26 cellular contexts compared by ENCODE assay signal in the genomic region with DNA sequence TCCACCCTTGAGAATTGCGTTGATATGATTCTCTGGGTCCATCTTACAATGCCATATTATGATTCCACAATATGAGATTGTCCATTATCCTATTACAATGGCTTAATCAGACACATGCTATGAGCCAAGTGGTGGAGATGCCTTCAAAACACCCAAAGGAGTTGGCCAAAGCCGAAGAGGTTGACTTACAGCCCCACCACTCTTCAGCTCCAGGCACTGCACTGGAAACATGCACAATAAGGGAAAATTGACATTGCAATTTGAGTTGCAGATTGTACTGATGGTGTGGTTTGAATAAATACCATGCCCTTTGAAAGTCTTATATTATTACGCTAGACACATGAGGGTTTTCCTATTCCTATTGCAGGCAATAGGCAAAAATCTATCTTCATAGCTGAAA.
DNase-seq lines count a peak whose midpoint lies in the region; ATAC-seq and TF ChIP-seq lines count a peak whose summit lies in the region.
"Had no signal": no experiment of that assay in that cellular context is flagged by ENCODE, and none has a peak within 500 bp of the region (broad histone marks: within the 10 kb centered on the region; RNA-seq: fewer than 3 reads in every experiment).

No MANE protein-coding gene starts in this region.

- no peak overlapping the region for H3K9ac ChIP-seq in OCI-LY1 (ENCODE audit: low read length)
- H3K9ac ChIP-seq: BLaER1 had no signal

- no peaks in the 10 kb centered on the region for H3K9me2 ChIP-seq in OCI-LY1 (ENCODE audit: low read depth, low read length)

- H3K27ac ChIP-seq in OCI-LY1 (ENCODE audit: low read depth, low read length, poor library complexity, severe bottlenecking) = no peak overlapping the region
- H3K27ac ChIP-seq: BLaER1, hepatocyte, uterus had no signal

- H2AFZ ChIP-seq in OCI-LY1 (ENCODE audit: low read length) = no peak overlapping the region
- H2AFZ ChIP-seq: hepatocyte had no signal

- no peak overlapping the region for H3K4me2 ChIP-seq in OCI-LY1 (ENCODE audit: low read length)
- H3K4me2 ChIP-seq: BLaER1, hepatocyte had no signal

- no peaks in the 10 kb centered on the region for H3K79me2 ChIP-seq in OCI-LY1 (ENCODE audit: insufficient read depth, low read length)
- H3K79me2 ChIP-seq: hepatocyte had no signal

- no peak overlapping the region for H3K27ac Mint-ChIP-seq in chondrocyte (ENCODE audit: unreplicated experiment)
- H3K27ac Mint-ChIP-seq: activated naive CD4-positive, alpha-beta T cell treated with anti-CD3 and anti-CD28 coated beads, Interleukin-2, amount 10 ng/mL, durations not matched to agents 7 days and 5 days had no signal

- peaks cover 2% of the 10 kb centered on the region for H3K27me3 Mint-ChIP-seq in chondrocyte (ENCODE audit: low read depth)
- H3K27me3 Mint-ChIP-seq: activated naive CD4-positive, alpha-beta T cell treated with anti-CD3 and anti-CD28 coated beads, Interleukin-2, amount 10 ng/mL, durations not matched to agents 7 days and 5 days had no signal

- H3K27me3 ChIP-seq in OCI-LY1 (ENCODE audit: insufficient read depth, low read length) = no peaks in the 10 kb centered on the region
- H3K27me3 ChIP-seq: BLaER1, hepatocyte, uterus had no signal

- H3F3A ChIP-seq in OCI-LY1 (ENCODE audit: insufficient read depth, low read length) = no peaks in the 10 kb centered on the region

- no peak overlapping the region for H3K4me3 Mint-ChIP-seq in chondrocyte (ENCODE audit: unreplicated experiment)
- H3K4me3 Mint-ChIP-seq: activated naive CD4-positive, alpha-beta T cell treated with anti-CD3 and anti-CD28 coated beads, Interleukin-2, amount 10 ng/mL, durations not matched to agents 7 days and 5 days had no signal

- H3K9me3 Mint-ChIP-seq in chondrocyte (ENCODE audit: low read depth) = peaks cover 4% of the 10 kb centered on the region

- TF ChIP-seq CTCF in GM12873 (IDR thresholded peaks at IDR 0.05; ENCODE audit: insufficient read depth, low read depth, low read length, missing control alignments) = peak; percentile 25
- peak; percentile 6; the same call in 1 of the 2 replicates for TF ChIP-seq CTCF in OCI-LY1 (IDR thresholded peaks at IDR 0.05; ENCODE audit: low read length)
- peak; percentile 42 for TF ChIP-seq CTCF in chondrocyte (IDR thresholded peaks at IDR 0.05)

- H3K36me3 Mint-ChIP-seq in chondrocyte (ENCODE audit: low read depth) = no peaks in the 10 kb centered on the region
- H3K36me3 Mint-ChIP-seq: activated naive CD4-positive, alpha-beta T cell treated with anti-CD3 and anti-CD28 coated beads, Interleukin-2, amount 10 ng/mL, durations not matched to agents 7 days and 5 days had no signal

- no peak overlapping the region for H3K4me3 ChIP-seq in OCI-LY1 (ENCODE audit: low read depth, low read length, poor library complexity, severe bottlenecking)
- H3K4me3 ChIP-seq: BLaER1, hepatocyte, lung, uterus had no signal

- H3K36me3 ChIP-seq in OCI-LY1 (ENCODE audit: insufficient read depth, low read length) = no peaks in the 10 kb centered on the region
- H3K36me3 ChIP-seq: BLaER1, uterus had no signal

- no peaks in the 10 kb centered on the region for H3K4me1 ChIP-seq in OCI-LY1 (ENCODE audit: insufficient read depth, low read length, severe bottlenecking)
- H3K4me1 ChIP-seq: uterus had no signal

- ATAC-seq in GM21825 (IDR thresholded peaks at IDR 0.05; ENCODE audit: unreplicated experiment) = no peak

- no peaks in the 10 kb centered on the region for H3K9me3 ChIP-seq in OCI-LY1 (ENCODE audit: low read length)
- H3K9me3 ChIP-seq: BLaER1, uterus had no signal

- peak; percentile 2 for DNase-seq in NCI-H146 (lab: John Stamatoyannopoulos, UW)
- DNase-seq in NCI-H146 treated with DMSO at 0.1 percent for 48 hours (lab: John Stamatoyannopoulos, UW; ENCODE audit: unreplicated experiment) = no peak
- no peak for DNase-seq in chondrocyte (ENCODE audit: low spot score)
- no peak for DNase-seq in DMS53 (lab: John Stamatoyannopoulos, UW)
- DNase-seq in NCI-H128 (lab: John Stamatoyannopoulos, UW; ENCODE audit: unreplicated experiment) = no peak
- DNase-seq: activated CD8-positive, alpha-beta memory T cell treated with anti-CD3 and anti-CD28 coated beads, Interleukin-2, amount 50 U/mL, for 48 hours; activated naive CD4-positive, alpha-beta T cell treated with anti-CD3 and anti-CD28 coated beads, Interleukin-2, amount 10 ng/mL, durations not matched to agents 7 days and 5 days; cortex of kidney; DMS 273 treated with DMSO at 0.1 percent for 48 hours; GF-D8; KBM-7; NCI-H1048; NCI-H2171 treated with DMSO at 0.1 percent for 48 hours; NCI-H748 treated with DMSO at 0.1 percent for 48 hours; nucleus accumbens; retina; stimulated activated CD4-positive, alpha-beta T cell treated with anti-CD3 and anti-CD28 coated beads, Interleukin-12 subunit alpha, Interleukin-12 subunit beta, amount 100 ng/mL, for 4 hours; stimulated activated CD8-positive, alpha-beta memory T cell treated with anti-CD3 and anti-CD28 coated beads, Interleukin-4, amount 100 ng/mL, for 48 hours; T1000; uterus had no signal

- H4K20me1 ChIP-seq in OCI-LY1 (ENCODE audit: insufficient read depth, low read length) = no peaks in the 10 kb centered on the region
- H4K20me1 ChIP-seq: BLaER1 had no signal

- H3K4me1 Mint-ChIP-seq in chondrocyte (ENCODE audit: low read depth) = peaks cover 23% of the 10 kb centered on the region
